Comparison of ENCODE assay signal across 8 cellular contexts in the genomic region with DNA sequence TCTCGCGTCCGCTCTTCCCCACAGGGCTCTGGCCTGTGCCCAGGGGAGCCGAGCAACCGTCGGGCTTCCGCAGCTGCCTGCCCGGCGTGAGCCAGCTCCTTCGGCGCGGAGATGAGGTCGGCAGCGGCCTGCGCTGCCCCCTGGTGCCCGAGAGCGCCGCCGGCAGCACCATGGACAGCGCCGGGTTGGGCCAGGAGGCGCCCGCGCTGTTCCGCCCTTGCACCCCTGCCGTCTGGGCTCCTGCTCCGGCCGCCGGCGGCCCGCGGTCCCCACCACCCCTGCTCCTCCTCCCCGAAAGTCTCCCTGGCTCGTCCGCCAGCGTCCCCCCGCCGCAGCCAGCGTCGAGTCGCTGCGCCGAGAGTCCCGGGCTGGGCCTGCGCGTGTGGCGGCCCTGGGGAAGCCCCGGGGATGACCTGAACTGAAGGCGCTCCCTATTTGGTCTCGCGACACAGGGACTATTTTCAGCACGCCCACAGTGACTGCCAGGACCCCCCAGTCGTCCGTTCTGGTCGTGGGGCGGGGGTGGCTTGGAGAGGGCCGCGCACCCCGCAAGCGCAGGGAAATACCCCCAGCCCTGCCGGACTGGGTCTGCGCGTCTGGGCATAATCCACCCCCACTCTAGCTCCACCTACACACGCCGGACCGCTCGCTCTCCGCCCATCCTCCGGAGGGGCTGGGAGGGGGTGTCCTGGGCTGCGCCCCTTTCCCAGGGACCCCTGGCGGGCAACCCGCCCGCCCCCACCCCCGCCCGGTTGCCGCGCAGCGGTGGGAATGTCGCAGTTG. TPM values are rescaled to one million over a fixed set of nuclear protein-coding genes. Genes with fewer than 3 reads are reported as not detected.
DNase-seq lines count a peak whose midpoint lies in the region; ATAC-seq lines count a peak whose summit lies in the region.

No MANE protein-coding gene starts in this region.

- intact Hi-C loops in posterior cingulate gyrus (cut with DNase I) = loop anchor here (2.0 to 10.0 kb wide), 3 partner anchors 97 to 192 kb away; no protein-coding TSS in a partner anchor

- no peak overlapping the region for H3K27ac ChIP-seq in SJCRH30

- peaks cover 4% of the 10 kb centered on the region for H3K4me1 ChIP-seq in SJCRH30

- H3K4me3 ChIP-seq in SJCRH30 = no peak overlapping the region

- no peaks in the 10 kb centered on the region for H3K9me3 ChIP-seq in SJCRH30 (replicated peaks)

- peaks cover 18% of the 10 kb centered on the region; the same call in 1 of the 2 replicates for H3K27me3 ChIP-seq in SJCRH30

- ATAC-seq in GM18907 (IDR thresholded peaks at IDR 0.05; ENCODE audit: unreplicated experiment) = peak; percentile 59

- peak; percentile 94 for DNase-seq in AG08396 (ENCODE audit: low spot score)
- DNase-seq in KG1 (lab: John Stamatoyannopoulos, UW) = peak; percentile 35
- peak; percentile 87 to 92 for DNase-seq in SJCRH30
- peak; percentile 42 to 71 (median 56) for DNase-seq in activated naive CD4-positive, alpha-beta T cell (lab: John Stamatoyannopoulos, UW)
- DNase-seq in glomerular visceral epithelial cell (ENCODE audit: extremely low spot score) = peak; percentile 82
- peak in 8 of 10 donors; percentile 49 to 95 (median 60) for DNase-seq in posterior cingulate gyrus
- peak; percentile 85 for DNase-seq in ureter (ENCODE audit: low spot score)

- no peaks in the 10 kb centered on the region for H3K36me3 ChIP-seq in SJCRH30

RNA-seq across cellular contexts. Expression of gene HES3, which starts 1.3 kb away (rescaled TPM):
- total RNA-seq in SJCRH30 (2014; rRNA removed; shearing (Covaris generic)) = not detected in 2 replicates
- not detected for total RNA-seq in ureter

RNA-seq across cellular contexts. Expression of gene ICMT, which starts 9.5 kb away (rescaled TPM):
- total RNA-seq in SJCRH30 (2014; rRNA removed; shearing (Covaris generic)) = 109 and 111 TPM in 2 replicates
- 52.1 TPM for total RNA-seq in ureter

RNA-seq across cellular contexts. Expression of gene GPR153, which starts 15.6 kb away (rescaled TPM):
- 58.2 and 61.3 TPM in 2 replicates for total RNA-seq in SJCRH30 (2014; rRNA removed; shearing (Covaris generic))
- total RNA-seq in ureter = 7.2 TPM

RNA-seq across cellular contexts. Expression of gene RNF207, which starts 39.4 kb away (rescaled TPM):
- not detected in 2 replicates for total RNA-seq in SJCRH30 (2014; rRNA removed; shearing (Covaris generic))
- 63.0 TPM for total RNA-seq in ureter

RNA-seq across cellular contexts. Expression of gene RPL22, which starts 45.9 kb away (rescaled TPM):
- 606 and 680 TPM in 2 replicates for total RNA-seq in SJCRH30 (2014; rRNA removed; shearing (Covaris generic))
- total RNA-seq in ureter = 595 TPM

Comparison
In these comparisons a context has a peak if more than half of its experiments do, and no peak if none do; other contexts are left out.
1. DNase-seq: peak in every context shown above with its lines; median percentile 94 in AG08396; 90 in SJCRH30; 85 in ureter; 82 in glomerular visceral epithelial cell; 60 in posterior cingulate gyrus; 56 in activated naive CD4-positive, alpha-beta T cell; 35 in KG1.